Comparison of ENCODE assay signal across 7 cellular contexts in genomic region chr3:2526932-2527727, GRCh38.
DNase-seq lines count a peak whose midpoint lies in the region; ATAC-seq, FAIRE-seq and TF ChIP-seq lines count a peak whose summit lies in the region.
"Not testable (repeated sequence)": the region's sequence is repeated elsewhere in the genome, so short reads cannot be mapped to it uniquely, and the experiment has no call there.

No MANE protein-coding gene starts in this region.

- peak; percentile 99 for FAIRE-seq in GM12892 (lab: Jason Lieb, UNC)

- peak overlapping the region; percentile 39 for H3K27ac Mint-ChIP-seq in neural crest cell (ENCODE audit: unreplicated experiment)

- H3K9me3 Mint-ChIP-seq in neural crest cell, result not testable (repeated sequence)

- not testable (repeated sequence) for TF ChIP-seq POLR2A in GM12892 (IDR thresholded peaks at IDR 0.05; ENCODE audit: low read depth, low read length)

- H3K4me1 Mint-ChIP-seq in neural crest cell, result peaks cover 30% of the 10 kb centered on the region

- not testable (repeated sequence) for H3K36me3 Mint-ChIP-seq in neural crest cell (ENCODE audit: low read depth)

- not testable (repeated sequence) for DNase-seq in GM12892 (ENCODE audit: insufficient read length); neural crest cell (ENCODE audit: low read depth, low spot score)
- DNase-seq in NOMO-1 (lab: John Stamatoyannopoulos, UW; ENCODE audit: unreplicated experiment in 2 of 2) (peak; percentile 23 to 68), islet precursor cell (peak; percentile 98)

- ATAC-seq in GM21515 (IDR thresholded peaks at IDR 0.05; ENCODE audit: unreplicated experiment) (peak; percentile 59), HG02852 (IDR thresholded peaks at IDR 0.05; ENCODE audit: unreplicated experiment) (peak; percentile 79), HG03565 (IDR thresholded peaks at IDR 0.05; ENCODE audit: unreplicated experiment) (peak; percentile 56)

- not testable (repeated sequence) for H3K27me3 Mint-ChIP-seq in neural crest cell (ENCODE audit: low read depth)

- H3K4me3 Mint-ChIP-seq in neural crest cell, result not testable (repeated sequence)

- TF ChIP-seq CTCF in neural crest cell (conservative IDR thresholded peaks at IDR 0.05), result not testable (repeated sequence)
